8 cellular contexts compared by ENCODE assay signal in the genomic region with DNA sequence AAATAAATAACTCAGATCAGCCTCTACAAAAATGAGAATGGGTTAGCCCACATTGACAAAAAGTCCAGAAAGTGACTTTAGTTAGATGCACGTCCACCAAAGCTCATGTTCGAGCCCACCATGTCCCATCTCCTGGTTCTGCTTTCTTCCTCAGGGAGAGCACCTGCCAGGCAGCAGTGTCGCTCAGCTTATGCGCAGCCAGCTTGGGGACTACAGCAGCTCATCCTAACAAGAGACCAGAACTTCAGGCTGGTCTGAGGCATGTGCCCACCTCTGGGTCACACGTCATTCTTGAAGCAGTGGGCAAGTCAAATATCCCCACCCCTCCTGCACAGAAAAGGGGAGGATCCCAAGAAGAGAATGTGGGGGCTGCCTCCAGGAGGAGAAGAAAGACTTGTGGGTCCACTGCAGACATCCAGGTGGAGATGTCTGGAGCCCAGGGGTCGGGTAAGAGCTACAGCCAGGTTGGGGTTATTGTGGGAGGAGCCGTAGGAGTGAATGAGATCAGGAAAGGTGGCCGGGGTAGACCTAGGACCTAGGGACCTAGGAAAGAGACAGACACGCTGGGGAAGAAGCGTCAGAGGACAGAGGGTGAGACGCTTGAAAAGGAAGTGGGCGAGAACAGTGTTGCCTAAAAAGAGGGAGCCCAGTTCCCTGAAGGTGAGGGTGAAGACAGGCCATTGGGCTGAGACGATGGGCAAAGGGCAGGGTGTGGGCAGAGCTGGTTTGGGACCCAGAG. TPM values are rescaled to one million over a fixed set of nuclear protein-coding genes. Genes with fewer than 3 reads are reported as not detected.
A peak's percentile ranks its signal among the peaks of the same experiment; 100 is the strongest.
DNase-seq lines count a peak whose midpoint lies in the region; ATAC-seq and TF ChIP-seq lines count a peak whose summit lies in the region.

No MANE protein-coding gene starts in this region.

- H3K27me3 ChIP-seq in ascending aorta (no peaks in the 10 kb centered on the region), layer of hippocampus (ENCODE audit: control insufficient read depth, insufficient read depth, low read length) (no peaks in the 10 kb centered on the region)

- H3K36me3 ChIP-seq in ascending aorta: no peaks in the 10 kb centered on the region

- POLR2A ChIA-PET in activated CD4-positive, alpha-beta T cell treated with anti-CD3 and anti-CD28 coated beads, Interleukin-2, amount 10 ng/mL, durations not matched to agents 7 days and 5 days (lab: Charles Lee): no interaction called here
- POLR2A ChIA-PET in GM10248 (lab: Yijun Ruan, JAX): no interaction called here

- peaks cover 4% of the 10 kb centered on the region for H3K9me3 Mint-ChIP-seq in activated CD4-positive, alpha-beta T cell treated with anti-CD3 and anti-CD28 coated beads, Interleukin-2, amount 10 ng/mL, durations not matched to agents 7 days and 5 days

- H3K4me1 Mint-ChIP-seq in activated CD4-positive, alpha-beta T cell treated with anti-CD3 and anti-CD28 coated beads, Interleukin-2, amount 10 ng/mL, durations not matched to agents 7 days and 5 days: peaks cover 16% of the 10 kb centered on the region

- peak overlapping the region; percentile 51 to 61 for H3K27ac ChIP-seq in ascending aorta
- peak overlapping the region; percentile 82 for H3K27ac ChIP-seq in layer of hippocampus (ENCODE audit: low read depth, low read length)
- H3K27ac ChIP-seq in temporal lobe (ENCODE audit: low read depth, low read length): peak overlapping the region; percentile 47

- peaks cover 19% of the 10 kb centered on the region for H3K27me3 Mint-ChIP-seq in activated CD4-positive, alpha-beta T cell treated with anti-CD3 and anti-CD28 coated beads, Interleukin-2, amount 10 ng/mL, durations not matched to agents 7 days and 5 days

- intact Hi-C loops in ascending aorta (cut with DNase I): loop anchor here (10.0 kb wide), 1 partner anchor 804 kb away; a partner anchor contains a TSS

- peak overlapping the region; percentile 62 for H3K4me3 Mint-ChIP-seq in activated CD4-positive, alpha-beta T cell treated with anti-CD3 and anti-CD28 coated beads, Interleukin-2, amount 10 ng/mL, durations not matched to agents 7 days and 5 days

- peaks cover 0 to 10% of the 10 kb centered on the region in 2 donors for H3K9me3 ChIP-seq in ascending aorta

- peaks cover 0 to 7% of the 10 kb centered on the region in 2 donors for H3K4me1 ChIP-seq in ascending aorta

- ATAC-seq in HG03565 (IDR thresholded peaks at IDR 0.05; ENCODE audit: unreplicated experiment) (no peak), GM18519 (IDR thresholded peaks at IDR 0.05; ENCODE audit: low FRiP score, unreplicated experiment) (no peak)

- peak overlapping the region; percentile 4 for H3K27ac Mint-ChIP-seq in activated CD4-positive, alpha-beta T cell treated with anti-CD3 and anti-CD28 coated beads, Interleukin-2, amount 10 ng/mL, durations not matched to agents 7 days and 5 days

- CTCF ChIA-PET in activated CD4-positive, alpha-beta T cell treated with anti-CD3 and anti-CD28 coated beads, Interleukin-2, amount 10 ng/mL, durations not matched to agents 7 days and 5 days (lab: Charles Lee): interaction anchor here (1.4 to 2.0 kb wide), 2 partner anchors 15 to 557 kb away, joined by 4 to 7 read pairs; no protein-coding TSS in a partner anchor
- CTCF ChIA-PET in GM10248 (lab: Yijun Ruan, JAX): interaction anchor here (1.0 to 2.7 kb wide), 4 partner anchors 11 to 16 kb away, joined by 3 to 26 read pairs (median 6); no protein-coding TSS in a partner anchor

- no peak for DNase-seq in activated CD4-positive, alpha-beta T cell treated with anti-CD3 and anti-CD28 coated beads, Interleukin-2, amount 10 ng/mL, durations not matched to agents 7 days and 5 days
- no peak for DNase-seq in activated CD4-positive, alpha-beta T cell treated with anti-CD3 and anti-CD28 coated beads for 1 hour
- DNase-seq in ascending aorta (ENCODE audit: low spot score in 2 of 2) (no peak), GM10248 (ENCODE audit: extremely low spot score) (no peak)

- H3K36me3 Mint-ChIP-seq in activated CD4-positive, alpha-beta T cell treated with anti-CD3 and anti-CD28 coated beads, Interleukin-2, amount 10 ng/mL, durations not matched to agents 7 days and 5 days (ENCODE audit: low read depth): no peaks in the 10 kb centered on the region

- peak overlapping the region; percentile 75 to 76 for H3K4me3 ChIP-seq in ascending aorta

- TF ChIP-seq CTCF in ascending aorta (IDR thresholded peaks at IDR 0.05): no peak
- TF ChIP-seq CTCF in GM10248 (IDR thresholded peaks at IDR 0.05; ENCODE audit: control extremely low read depth, extremely low read depth, low read depth, missing control alignments): no peak

RNA-seq across cellular contexts. Expression of a gene that starts 52.5 kb away (rescaled TPM):
- total RNA-seq in activated CD4-positive, alpha-beta T cell treated with anti-CD3 and anti-CD28 coated beads, Interleukin-2, amount 10 ng/mL, durations not matched to agents 7 days and 5 days: 100 to 1,000 TPM; 141 to 150 TPM
- total RNA-seq in ascending aorta (46.4 TPM), temporal lobe (42.5 TPM)
